ENCODE assay signal across 33 cellular contexts in the genomic region with DNA sequence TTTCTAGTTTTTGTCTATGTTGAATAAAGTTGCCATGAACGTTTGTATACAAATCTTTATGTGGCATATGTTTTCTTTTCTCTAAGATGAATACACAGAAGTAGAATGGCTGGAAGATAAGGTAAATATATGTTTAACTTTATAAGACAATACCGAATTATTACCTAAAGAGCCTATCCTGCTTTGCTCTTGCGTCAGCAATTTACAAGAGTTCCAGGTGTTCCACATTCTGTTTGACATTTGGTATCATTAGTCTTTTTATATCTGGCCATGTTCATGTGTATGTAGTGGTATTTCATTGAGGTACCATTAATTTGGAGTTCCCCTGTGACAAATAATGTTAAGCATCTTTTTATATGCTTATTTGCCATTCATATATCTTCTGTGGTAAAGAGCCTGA.
DNase-seq lines count a peak whose midpoint lies in the region; TF ChIP-seq lines count a peak whose summit lies in the region.
"Had no signal": no experiment of that assay in that cellular context is flagged by ENCODE, and none has a peak within 500 bp of the region (broad histone marks: within the 10 kb centered on the region; RNA-seq: fewer than 3 reads in every experiment).

No MANE protein-coding gene starts in this region.

- no peaks in the 10 kb centered on the region for H3K9me3 Mint-ChIP-seq in activated T-helper 1 cell treated with anti-CD3 and anti-CD28 coated beads, Interleukin-12 subunit alpha, Interleukin-12 subunit beta, Interleukin-2, Interleukin-4 antibody, amounts not matched to agents 30 ng/mL and 10 ng/mL and 1 ng/mL, durations not matched to agents 14 hours and 24 hours and 36 hours
- H3K9me3 Mint-ChIP-seq: CD4-positive, alpha-beta T cell had no signal

- H3K4me1 Mint-ChIP-seq in activated T-helper 1 cell treated with anti-CD3 and anti-CD28 coated beads, Interleukin-12 subunit alpha, Interleukin-12 subunit beta, Interleukin-2, Interleukin-4 antibody, amounts not matched to agents 30 ng/mL and 10 ng/mL and 1 ng/mL, durations not matched to agents 14 hours and 24 hours and 36 hours (ENCODE audit: low read depth) = no peaks in the 10 kb centered on the region
- H3K4me1 Mint-ChIP-seq: B cell; CD14-positive monocyte; CD4-positive, alpha-beta memory T cell; CD4-positive, CD25-positive, alpha-beta regulatory T cell; CD8-positive, alpha-beta memory T cell had no signal

- H3K27ac ChIP-seq in prostate gland = no peak overlapping the region
- no peak overlapping the region for H3K27ac ChIP-seq in uterus
- H3K27ac ChIP-seq: 22Rv1; A549; BLaER1; BLaER1 treated with 17β-estradiol and CSF1 and Interleukin-3, amounts not matched to agents 10 nM and 100 nM; C4-2B had no signal

- TF ChIP-seq CTCF in LNCaP clone FGC (IDR thresholded peaks at IDR 0.05; ENCODE audit: control insufficient read depth, extremely low read depth, insufficient read depth) (no peak), prostate gland (IDR thresholded peaks at IDR 0.05) (no peak), uterus (IDR thresholded peaks at IDR 0.05) (no peak)

- H3K9me3 ChIP-seq in prostate gland = no peaks in the 10 kb centered on the region
- H3K9me3 ChIP-seq in uterus = no peaks in the 10 kb centered on the region
- H3K9me3 ChIP-seq: A549, BE2C had no signal

- no peak overlapping the region for H3K27ac Mint-ChIP-seq in activated T-helper 1 cell treated with anti-CD3 and anti-CD28 coated beads, Interleukin-12 subunit alpha, Interleukin-12 subunit beta, Interleukin-2, Interleukin-4 antibody, amounts not matched to agents 30 ng/mL and 10 ng/mL and 1 ng/mL, durations not matched to agents 14 hours and 24 hours and 36 hours
- H3K27ac Mint-ChIP-seq: B cell; CD14-positive monocyte; CD4-positive, alpha-beta memory T cell; CD4-positive, alpha-beta T cell; CD4-positive, CD25-positive, alpha-beta regulatory T cell; CD8-positive, alpha-beta memory T cell; CD8-positive, alpha-beta T cell had no signal

- H3K36me3 Mint-ChIP-seq in activated T-helper 1 cell treated with anti-CD3 and anti-CD28 coated beads, Interleukin-12 subunit alpha, Interleukin-12 subunit beta, Interleukin-2, Interleukin-4 antibody, amounts not matched to agents 30 ng/mL and 10 ng/mL and 1 ng/mL, durations not matched to agents 14 hours and 24 hours and 36 hours (ENCODE audit: low read depth) = no peaks in the 10 kb centered on the region
- H3K36me3 Mint-ChIP-seq: CD14-positive monocyte; CD4-positive, alpha-beta memory T cell; CD4-positive, CD25-positive, alpha-beta regulatory T cell; CD8-positive, alpha-beta memory T cell; CD8-positive, alpha-beta T cell had no signal

- TF ChIP-seq POLR2A in prostate gland (IDR thresholded peaks at IDR 0.05) = no peak
- TF ChIP-seq POLR2A in uterus (IDR thresholded peaks at IDR 0.05) = no peak

- WGBS in prostate gland = 53% methylated on average over 3 of the region's 3 CpGs

- DNase-seq in LNCaP clone FGC (ENCODE audit: low read depth) (peak; percentile 58), NCI-H774 (lab: John Stamatoyannopoulos, UW) (peak; percentile 54), prostate gland (ENCODE audit: low spot score) (peak; percentile 13), head of caudate nucleus (no peak), uterus (no peak)
- no peak for DNase-seq in activated T-helper 1 cell treated with anti-CD3 and anti-CD28 coated beads, Interleukin-12 subunit alpha, Interleukin-12 subunit beta, Interleukin-2, Interleukin-4 antibody, amounts not matched to agents 30 ng/mL and 10 ng/mL and 1 ng/mL, durations not matched to agents 14 hours and 24 hours and 36 hours (ENCODE audit: low spot score)
- DNase-seq: 8988T; ACHN; AML-193; BE2C; C1 segment of cervical spinal cord; Caco-2; Calu3; CD4-positive, alpha-beta memory T cell; CD4-positive, alpha-beta T cell; CD4-positive, CD25-positive, alpha-beta regulatory T cell; CD8-positive, alpha-beta memory T cell; CD8-positive, alpha-beta T cell; COR-L47; DMS 273 treated with DMSO at 0.1 percent for 48 hours; DMS153; DMS53; DMS79; DMS79 treated with DMSO at 0.1 percent for 48 hours; DND-41; EL had no signal

- intact Hi-C loops in prostate gland (cut with DNase I) (no loop called here), head of caudate nucleus (cut with DNase I) (no loop called here), uterus (cut with DNase I; ENCODE audit: low total_unique reads) (no loop called here)
- intact Hi-C loops in activated T-helper 1 cell treated with anti-CD3 and anti-CD28 coated beads, Interleukin-12 subunit alpha, Interleukin-12 subunit beta, Interleukin-2, Interleukin-4 antibody, amounts not matched to agents 30 ng/mL and 10 ng/mL and 1 ng/mL, durations not matched to agents 14 hours and 24 hours and 36 hours (cut with micrococcal nuclease) = no loop called here

- no peaks in the 10 kb centered on the region for H3K27me3 Mint-ChIP-seq in activated T-helper 1 cell treated with anti-CD3 and anti-CD28 coated beads, Interleukin-12 subunit alpha, Interleukin-12 subunit beta, Interleukin-2, Interleukin-4 antibody, amounts not matched to agents 30 ng/mL and 10 ng/mL and 1 ng/mL, durations not matched to agents 14 hours and 24 hours and 36 hours (ENCODE audit: insufficient read depth)
- H3K27me3 Mint-ChIP-seq: CD4-positive, alpha-beta memory T cell; CD4-positive, alpha-beta T cell; CD4-positive, CD25-positive, alpha-beta regulatory T cell had no signal

- H3K27me3 ChIP-seq in prostate gland (replicated peaks; ENCODE audit: insufficient read depth) (no peaks in the 10 kb centered on the region), uterus (no peaks in the 10 kb centered on the region)
- H3K27me3 ChIP-seq: BLaER1; BLaER1 treated with 17β-estradiol and CSF1 and Interleukin-3, amounts not matched to agents 10 nM and 100 nM had no signal

- H3K36me3 ChIP-seq in prostate gland (no peaks in the 10 kb centered on the region), uterus (no peaks in the 10 kb centered on the region)
- H3K36me3 ChIP-seq: BE2C; BLaER1; BLaER1 treated with 17β-estradiol and CSF1 and Interleukin-3, amounts not matched to agents 10 nM and 100 nM had no signal

- H3K4me3 Mint-ChIP-seq in activated T-helper 1 cell treated with anti-CD3 and anti-CD28 coated beads, Interleukin-12 subunit alpha, Interleukin-12 subunit beta, Interleukin-2, Interleukin-4 antibody, amounts not matched to agents 30 ng/mL and 10 ng/mL and 1 ng/mL, durations not matched to agents 14 hours and 24 hours and 36 hours = no peak overlapping the region
- H3K4me3 Mint-ChIP-seq: B cell; CD14-positive monocyte; CD4-positive, alpha-beta memory T cell; CD4-positive, alpha-beta T cell; CD4-positive, CD25-positive, alpha-beta regulatory T cell; CD8-positive, alpha-beta memory T cell; CD8-positive, alpha-beta T cell had no signal

- H3K4me3 ChIP-seq in LNCaP clone FGC (ENCODE audit: low read depth, low read length) (no peak overlapping the region), prostate gland (no peak overlapping the region), uterus (no peak overlapping the region)
- H3K4me3 ChIP-seq: A549; BLaER1; BLaER1 treated with 17β-estradiol and CSF1 and Interleukin-3, amounts not matched to agents 10 nM and 100 nM had no signal

- no peaks in the 10 kb centered on the region for H3K4me1 ChIP-seq in prostate gland (replicated peaks)
- no peaks in the 10 kb centered on the region for H3K4me1 ChIP-seq in uterus
- H3K4me1 ChIP-seq: A549; BE2C; BLaER1; BLaER1 treated with 17β-estradiol and CSF1 and Interleukin-3, amounts not matched to agents 10 nM and 100 nM; Caco-2 had no signal

Comparison
In these comparisons a context has a peak if more than half of its experiments do, and no peak if none do; other contexts are left out.
1. DNase-seq: peak in LNCaP clone FGC (single experiment), NCI-H774 (single experiment) and prostate gland (single experiment); none in head of caudate nucleus (0 of 42), activated T-helper 1 cell treated with anti-CD3 and anti-CD28 coated beads, Interleukin-12 subunit alpha, Interleukin-12 subunit beta, Interleukin-2, Interleukin-4 antibody, amounts not matched to agents 30 ng/mL and 10 ng/mL and 1 ng/mL, durations not matched to agents 14 hours and 24 hours and 36 hours (single experiment) and uterus (0 of 2).